ENCODE assay signal across 15 cellular contexts in the genomic region with DNA sequence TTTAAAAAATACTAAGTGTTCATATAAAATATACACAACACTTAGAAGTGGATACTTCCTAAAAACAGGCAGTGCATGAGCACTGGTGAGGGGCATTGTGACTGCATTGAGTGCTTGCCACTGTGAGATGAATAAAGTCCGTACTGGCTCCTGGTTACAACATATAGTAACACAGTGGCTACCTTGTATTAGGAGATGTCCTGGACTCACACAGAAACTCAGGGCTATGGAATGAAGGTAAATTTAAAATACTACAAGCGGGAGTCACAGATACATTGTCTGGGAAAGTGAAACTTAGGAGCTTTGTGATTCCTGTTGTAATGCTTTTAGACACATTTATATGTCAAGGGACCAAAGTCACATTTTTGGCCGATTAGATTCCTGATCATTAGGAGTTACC. TPM values are rescaled to one million over a fixed set of nuclear protein-coding genes. Genes with fewer than 3 reads are reported as not detected.
DNase-seq lines count a peak whose midpoint lies in the region; ATAC-seq and TF ChIP-seq lines count a peak whose summit lies in the region.
"Had no signal": no experiment of that assay in that cellular context is flagged by ENCODE, and none has a peak within 500 bp of the region (broad histone marks: within the 10 kb centered on the region; RNA-seq: fewer than 3 reads in every experiment).

No MANE protein-coding gene starts in this region.

- no peaks in the 10 kb centered on the region for H3K9me2 ChIP-seq in PC-3 (replicated peaks; ENCODE audit: low read length)

- no peak for ATAC-seq in CD8-positive, alpha-beta T cell
- ATAC-seq in PC-3 (peak; percentile 28), naive B cell (ENCODE audit: low read depth in 2 of 2) (no peak), GM21723 (IDR thresholded peaks at IDR 0.05; ENCODE audit: unreplicated experiment) (no peak), GM21423 (IDR thresholded peaks at IDR 0.05; ENCODE audit: unreplicated experiment) (no peak)
- ATAC-seq: left colon had no signal

- no peaks in the 10 kb centered on the region for H3K27me3 ChIP-seq in CD8-positive, alpha-beta T cell (ENCODE audit: insufficient read depth, low read length)
- no peaks in the 10 kb centered on the region for H3K27me3 ChIP-seq in PC-3 (ENCODE audit: low read length)
- H3K27me3 ChIP-seq in ascending aorta: no peaks in the 10 kb centered on the region
- H3K27me3 ChIP-seq: ovary had no signal

- H3K9me3 ChIP-seq in CD8-positive, alpha-beta T cell (ENCODE audit: low read length): no peaks in the 10 kb centered on the region
- H3K9me3 ChIP-seq in PC-3 (ENCODE audit: low read length): no peaks in the 10 kb centered on the region
- no peaks in the 10 kb centered on the region for H3K9me3 ChIP-seq in ascending aorta
- H3K9me3 ChIP-seq: ovary had no signal

- intact Hi-C loops in CD8-positive, alpha-beta T cell (cut with DNase I, micrococcal nuclease): loop anchor here in 1 of 2 experiments (5.0 kb wide), 3 partner anchors 84 to 276 kb away; a partner anchor contains a TSS
- intact Hi-C loops in PC-3 (cut with micrococcal nuclease): loop anchor here (2.0 kb wide), 1 partner anchor 310 kb away; no protein-coding TSS in a partner anchor
- intact Hi-C loops in MCF 10A (cut with micrococcal nuclease): loop anchor here (2.0 kb wide), 1 partner anchor 38 kb away; no protein-coding TSS in a partner anchor
- intact Hi-C loops in ascending aorta (cut with DNase I): loop anchor here (5.0 kb wide), 2 partner anchors 54 to 69 kb away; a partner anchor contains a TSS

- no peaks in the 10 kb centered on the region for H4K20me1 ChIP-seq in PC-3 (ENCODE audit: low read length)

- BruUV-seq in PC-3 (replicated peaks; lab: Mats Ljungman, UMichigan) (TSS peak; percentile 92), MCF 10A (replicated peaks; lab: Mats Ljungman, UMichigan) (TSS peak; percentile 73)

- H3K79me2 ChIP-seq in PC-3 (ENCODE audit: low read length): peaks cover 21% of the 10 kb centered on the region

- H3K4me1 ChIP-seq in CD8-positive, alpha-beta T cell (ENCODE audit: insufficient read depth, low read length): peaks cover 13% of the 10 kb centered on the region
- peaks cover 18% of the 10 kb centered on the region for H3K4me1 ChIP-seq in PC-3 (ENCODE audit: insufficient read depth, low read length)
- no peaks in the 10 kb centered on the region for H3K4me1 ChIP-seq in ascending aorta

- no peak overlapping the region for H3K27ac ChIP-seq in CD8-positive, alpha-beta T cell (ENCODE audit: low read depth, low read length)
- H3K27ac ChIP-seq in PC-3 (ENCODE audit: low read length) (peak overlapping the region; percentile 65), ascending aorta (no peak overlapping the region)
- H3K27ac ChIP-seq: ovary had no signal

- CTCF ChIA-PET in CD8-positive, alpha-beta T cell (lab: Charles Lee): no interaction called here
- CTCF ChIA-PET in PC-3 (lab: Charles Lee) (no interaction called here), MCF 10A (lab: Yijun Ruan, JAX) (interaction anchor here (0.8 to 0.9 kb wide), 2 partner anchors 38 to 138 kb away, joined by 3 to 5 read pairs; no protein-coding TSS in a partner anchor)

- H3K4me1 Mint-ChIP-seq in CD8-positive, alpha-beta T cell (ENCODE audit: low read depth): peaks cover 15% of the 10 kb centered on the region
- H3K4me1 Mint-ChIP-seq in MCF 10A (ENCODE audit: insufficient read depth, unreplicated experiment): peaks cover 18% of the 10 kb centered on the region
- peaks cover 7 to 27% (median 16%) of the 10 kb centered on the region in 3 donors for H3K4me1 Mint-ChIP-seq in naive B cell

- peak overlapping the region; percentile 88 for H3K4me2 ChIP-seq in PC-3 (ENCODE audit: low read length)

- POLR2A ChIA-PET in CD8-positive, alpha-beta T cell (lab: Charles Lee): no interaction called here
- POLR2A ChIA-PET in PC-3 (lab: Charles Lee; ENCODE audit: unreplicated experiment): interaction anchor here (0.6 to 0.7 kb wide), 2 partner anchors 43 to 173 kb away, joined by 3 read pairs; no protein-coding TSS in a partner anchor
- POLR2A ChIA-PET in MCF 10A (lab: Yijun Ruan, JAX): interaction anchor here (0.6 to 2.0 kb wide), 8 partner anchors 18 to 150 kb away, joined by 3 to 10 read pairs (median 4); no protein-coding TSS in a partner anchor

- DNase-seq in CD8-positive, alpha-beta T cell: no peak
- peak; percentile 51 for DNase-seq in PC-3
- DNase-seq in MCF 10A (ENCODE audit: unreplicated experiment): no peak
- DNase-seq in naive B cell: no peak
- DNase-seq in ascending aorta (ENCODE audit: low spot score in 2 of 2): no peak
- DNase-seq in kidney glomerular epithelial cell (lab: John Stamatoyannopoulos, UW): no peak
- DNase-seq: foreskin melanocyte; left colon; NCI-H2081 treated with DMSO at 0.1 percent for 48 hours; NK-92 treated with Interleukin-12 subunit alpha and Interleukin-12 subunit beta, amount 100 ng/mL, for 24 hours; ovary; SW 1271 had no signal

- peak overlapping the region; percentile 86 for H3K9ac ChIP-seq in PC-3 (ENCODE audit: low read length)

- no peak overlapping the region for H3K4me3 ChIP-seq in CD8-positive, alpha-beta T cell (ENCODE audit: low read depth, low read length)
- peak overlapping the region; percentile 82 for H3K4me3 ChIP-seq in PC-3 (ENCODE audit: low read length)
- H3K4me3 ChIP-seq in ascending aorta: no peak overlapping the region

- no peak overlapping the region for H2AFZ ChIP-seq in PC-3 (ENCODE audit: low read length)

- peaks cover 4% of the 10 kb centered on the region for H3K36me3 Mint-ChIP-seq in CD8-positive, alpha-beta T cell
- H3K36me3 Mint-ChIP-seq in MCF 10A (ENCODE audit: insufficient read depth, unreplicated experiment): no peaks in the 10 kb centered on the region
- peaks cover 8 to 11% of the 10 kb centered on the region in 2 donors for H3K36me3 Mint-ChIP-seq in naive B cell

- H3K36me3 ChIP-seq in CD8-positive, alpha-beta T cell (ENCODE audit: insufficient read depth, low read length): no peaks in the 10 kb centered on the region
- H3K36me3 ChIP-seq in PC-3 (ENCODE audit: low read depth, low read length) (no peaks in the 10 kb centered on the region), ascending aorta (no peaks in the 10 kb centered on the region)
- H3K36me3 ChIP-seq: ovary had no signal

- no peaks in the 10 kb centered on the region for H3F3A ChIP-seq in PC-3 (ENCODE audit: low read length, unreplicated experiment)

- TF ChIP-seq CTCF in CD8-positive, alpha-beta T cell (IDR thresholded peaks at IDR 0.05): no peak
- TF ChIP-seq CTCF in PC-3 (conservative IDR thresholded peaks at IDR 0.05; ENCODE audit: low read depth, low read length): no peak
- TF ChIP-seq CTCF in MCF 10A (IDR thresholded peaks at IDR 0.05; ENCODE audit: unreplicated experiment): no peak
- TF ChIP-seq CTCF in ascending aorta (IDR thresholded peaks at IDR 0.05): no peak

- H3K27me3 Mint-ChIP-seq in CD8-positive, alpha-beta T cell (ENCODE audit: low read depth): peaks cover 30% of the 10 kb centered on the region
- H3K27me3 Mint-ChIP-seq in MCF 10A (ENCODE audit: insufficient read depth, unreplicated experiment) (no peaks in the 10 kb centered on the region), naive B cell (peaks cover 28 to 58% (median 54%) of the 10 kb centered on the region in 3 donors)

- H3K27ac Mint-ChIP-seq in CD8-positive, alpha-beta T cell: peak overlapping the region; percentile 52
- H3K27ac Mint-ChIP-seq in MCF 10A (ENCODE audit: low read depth, unreplicated experiment) (peak overlapping the region; percentile 96), naive B cell (peak overlapping the region in 2 of 6 donors; percentile 83 to 84)

- H3K9me3 Mint-ChIP-seq in CD8-positive, alpha-beta T cell: peaks cover 8% of the 10 kb centered on the region
- no peaks in the 10 kb centered on the region for H3K9me3 Mint-ChIP-seq in MCF 10A (ENCODE audit: unreplicated experiment)
- H3K9me3 Mint-ChIP-seq in naive B cell: peaks cover 4 to 17% (median 8%) of the 10 kb centered on the region in 7 donors

- peak overlapping the region; percentile 90 for H3K4me3 Mint-ChIP-seq in CD8-positive, alpha-beta T cell
- peak overlapping the region; percentile 67 for H3K4me3 Mint-ChIP-seq in MCF 10A (ENCODE audit: unreplicated experiment)
- peak overlapping the region; percentile 81 to 97 (median 90) for H3K4me3 Mint-ChIP-seq in naive B cell

RNA-seq across cellular contexts. Expression of a gene that starts 36.5 kb away (rescaled TPM):
- 1 to 10 TPM; 6.9 to 7.2 TPM for total RNA-seq in CD8-positive, alpha-beta T cell
- total RNA-seq in PC-3 (2014; rRNA removed) (not detected in 2 replicates), MCF 10A (2022) (not detected in 2 replicates), ascending aorta (not detected)
- polyA plus RNA-seq in naive B cell (ENCODE audit: low read depth in 6 of 6): 1 to 10 TPM in 5 of 6 donors, under 1 TPM in 1; 0.23 to 5.5 (median 1.4) TPM
- total RNA-seq: cerebellum had no signal
